ENCODE assay signal across 1 cellular context in genomic region chr3:64627042-64627441, GRCh38.
TF ChIP-seq lines count a peak whose summit lies in the region.

No MANE protein-coding gene starts in this region.

TF ChIP-seq in IMR-90, 13 proteins besides CTCF, POLR2A, EP300 and RAD21:
- no peak for TF ChIP-seq BHLHE40 (IDR thresholded peaks at IDR 0.05; ENCODE audit: low read depth, low read length)
- no peak for TF ChIP-seq CHD1 (IDR thresholded peaks at IDR 0.05; ENCODE audit: low read depth, low read length)
- no peak for TF ChIP-seq FOS (IDR thresholded peaks at IDR 0.05; ENCODE audit: low read depth, low read length)
- TF ChIP-seq MXI1 (IDR thresholded peaks at IDR 0.05; ENCODE audit: borderline replicate concordance, low read depth, low read length), result no peak
- peak; percentile 65 for TF ChIP-seq MAFK (IDR thresholded peaks at IDR 0.05; ENCODE audit: low read depth, low read length)
